Comparison of ENCODE assay signal across 4 cellular contexts in the genomic region with DNA sequence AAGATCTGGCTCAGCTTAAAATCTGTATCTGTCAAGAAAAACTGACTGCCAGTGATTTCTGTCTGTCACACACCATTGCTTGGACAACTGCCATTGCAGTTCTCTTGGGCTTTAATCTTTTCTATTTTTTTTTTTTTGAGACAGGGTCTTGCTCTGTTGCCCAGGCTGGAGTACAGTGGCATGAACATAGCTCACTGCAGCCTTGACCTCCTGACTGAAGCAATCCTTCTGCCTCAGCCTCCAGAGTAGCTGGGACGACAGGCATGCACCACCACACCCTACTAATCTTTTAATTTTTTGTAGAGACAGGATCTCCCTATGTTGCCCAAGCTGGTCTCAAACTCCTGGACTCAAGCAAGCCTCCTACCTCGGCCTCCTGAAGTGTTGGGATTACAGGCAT.
TF ChIP-seq lines count a peak whose summit lies in the region.

No MANE protein-coding gene starts in this region.

TF ChIP-seq in HEK293, 187 proteins besides CTCF, POLR2A, EP300 and RAD21:
- peak; percentile 26; the same call in 1 of the 2 replicates for TF ChIP-seq ZNF121 (tag by site-specific recombination; IDR thresholded peaks at IDR 0.05)

TF ChIP-seq in WTC11, 78 proteins besides CTCF, POLR2A, EP300 and RAD21:
- 0 out of 2 replicates have a peak, but pooled peaks have one; percentile 33 for TF ChIP-seq ZNF121 (CRISPR knock-in tag; IDR thresholded peaks at IDR 0.05)

TF ChIP-seq in K562, 482 proteins besides CTCF, POLR2A, EP300 and RAD21:
- TF ChIP-seq ZNF121 (CRISPR knock-in tag; conservative IDR thresholded peaks at IDR 0.05) = peak; percentile 70

TF ChIP-seq in HepG2, 621 proteins besides CTCF, POLR2A, EP300 and RAD21:
- TF ChIP-seq, protein P1, sequence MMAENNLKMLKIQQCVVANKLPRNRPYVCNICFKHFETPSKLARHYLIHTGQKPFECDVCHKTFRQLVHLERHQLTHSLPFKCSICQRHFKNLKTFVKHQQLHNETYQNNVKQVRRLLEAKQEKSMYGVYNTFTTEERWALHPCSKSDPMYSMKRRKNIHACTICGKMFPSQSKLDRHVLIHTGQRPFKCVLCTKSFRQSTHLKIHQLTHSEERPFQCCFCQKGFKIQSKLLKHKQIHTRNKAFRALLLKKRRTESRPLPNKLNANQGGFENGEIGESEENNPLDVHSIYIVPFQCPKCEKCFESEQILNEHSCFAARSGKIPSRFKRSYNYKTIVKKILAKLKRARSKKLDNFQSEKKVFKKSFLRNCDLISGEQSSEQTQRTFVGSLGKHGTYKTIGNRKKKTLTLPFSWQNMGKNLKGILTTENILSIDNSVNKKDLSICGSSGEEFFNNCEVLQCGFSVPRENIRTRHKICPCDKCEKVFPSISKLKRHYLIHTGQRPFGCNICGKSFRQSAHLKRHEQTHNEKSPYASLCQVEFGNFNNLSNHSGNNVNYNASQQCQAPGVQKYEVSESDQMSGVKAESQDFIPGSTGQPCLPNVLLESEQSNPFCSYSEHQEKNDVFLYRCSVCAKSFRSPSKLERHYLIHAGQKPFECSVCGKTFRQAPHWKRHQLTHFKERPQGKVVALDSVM (CRISPR knock-in tag; IDR thresholded peaks at IDR 0.05) = peak; percentile 75
- TF ChIP-seq ZNF121 (CRISPR knock-in tag; IDR thresholded peaks at IDR 0.05) = peak; percentile 85
